ENCODE assay signal across 11 cellular contexts in the genomic region with DNA sequence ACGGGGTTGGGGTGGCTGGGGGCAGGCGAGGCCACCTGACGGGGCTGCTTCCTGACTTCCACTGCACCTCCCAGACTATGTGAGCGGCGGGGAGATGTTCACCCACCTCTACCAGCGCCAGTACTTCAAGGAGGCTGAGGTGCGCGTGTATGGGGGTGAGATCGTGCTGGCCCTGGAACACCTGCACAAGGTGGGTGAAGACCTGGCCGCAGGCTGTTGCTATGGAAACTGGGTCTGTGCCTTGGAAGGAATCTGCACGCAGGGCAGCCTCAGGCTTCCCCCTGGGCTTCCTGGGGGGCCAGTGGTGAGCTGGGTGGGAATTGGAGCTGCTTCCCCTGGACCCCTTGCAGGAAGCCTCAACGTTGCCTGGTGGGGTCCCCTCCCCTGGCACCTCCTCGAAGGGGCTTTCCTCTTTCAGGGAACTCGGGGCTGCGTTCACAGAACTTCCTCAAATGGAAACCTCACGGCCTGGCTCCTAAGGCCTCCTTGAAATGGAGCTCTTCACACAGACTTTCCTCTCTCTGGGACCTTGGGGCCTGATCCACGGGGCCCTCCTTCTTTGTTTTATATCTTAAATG. TPM values are rescaled to one million over a fixed set of nuclear protein-coding genes. Genes with fewer than 3 reads are reported as not detected.
A peak's percentile ranks its signal among the peaks of the same experiment; 100 is the strongest.
DNase-seq lines count a peak whose midpoint lies in the region; ATAC-seq and TF ChIP-seq lines count a peak whose summit lies in the region.
"Had no signal": no experiment of that assay in that cellular context is flagged by ENCODE, and none has a peak within 500 bp of the region (broad histone marks: within the 10 kb centered on the region; RNA-seq: fewer than 3 reads in every experiment).

No MANE protein-coding gene starts in this region.

- peak overlapping the region; percentile 75 for H3K27ac ChIP-seq in HL-60 (replicated peaks)

- no peaks in the 10 kb centered on the region for H3K27me3 ChIP-seq in HL-60 (ENCODE audit: insufficient read depth, poor library complexity, severe bottlenecking)

- H3K4me3 Mint-ChIP-seq in CD14-positive monocyte (peak overlapping the region; percentile 86 to 96), natural killer cell (peak overlapping the region; percentile 93)
- peak overlapping the region; percentile 92 for H3K4me3 Mint-ChIP-seq in activated naive CD8-positive, alpha-beta T cell treated with anti-CD3 and anti-CD28 coated beads, Interleukin-2, amount 10 ng/mL, durations not matched to agents 7 days and 5 days

- intact Hi-C loops in CD14-positive monocyte (cut with micrococcal nuclease) (no loop called here), natural killer cell (cut with micrococcal nuclease) (no loop called here)

- peak; percentile 7 for ATAC-seq in activated naive CD8-positive, alpha-beta T cell treated with anti-CD3 and anti-CD28 coated beads, Interleukin-2, amount 10 ng/mL, durations not matched to agents 7 days and 5 days (ENCODE audit: low read depth)
- ATAC-seq in natural killer cell (no peak), HG03565 (IDR thresholded peaks at IDR 0.05; ENCODE audit: unreplicated experiment) (no peak), HG02623 (IDR thresholded peaks at IDR 0.05; ENCODE audit: unreplicated experiment) (no peak)

- no peaks in the 10 kb centered on the region for H3K27me3 Mint-ChIP-seq in CD14-positive monocyte (ENCODE audit: low read depth in 3 of 3)
- H3K27me3 Mint-ChIP-seq in activated naive CD8-positive, alpha-beta T cell treated with anti-CD3 and anti-CD28 coated beads, Interleukin-2, amount 10 ng/mL, durations not matched to agents 7 days and 5 days: no peaks in the 10 kb centered on the region
- no peaks in the 10 kb centered on the region for H3K27me3 Mint-ChIP-seq in natural killer cell (ENCODE audit: low read depth in 2 of 2)

- H3K36me3 Mint-ChIP-seq in CD14-positive monocyte: peaks cover 51 to 67% of the 10 kb centered on the region in 2 donors
- H3K36me3 Mint-ChIP-seq in activated naive CD8-positive, alpha-beta T cell treated with anti-CD3 and anti-CD28 coated beads, Interleukin-2, amount 10 ng/mL, durations not matched to agents 7 days and 5 days: peaks cover 20% of the 10 kb centered on the region
- no peaks in the 10 kb centered on the region for H3K36me3 Mint-ChIP-seq in natural killer cell

- POLR2A ChIA-PET in activated naive CD8-positive, alpha-beta T cell treated with anti-CD3 and anti-CD28 coated beads, Interleukin-2, amount 10 ng/mL, durations not matched to agents 7 days and 5 days (lab: Charles Lee): interaction anchor here (0.6 to 3.6 kb wide), 5 partner anchors 12 to 173 kb away, joined by 3 to 17 read pairs (median 4); partner anchors contain the start of genes CCDC88B, PRDX5 and TRMT112

- TF ChIP-seq CTCF in CD14-positive monocyte (IDR thresholded peaks at IDR 0.05): peak; percentile 16
- no peak for TF ChIP-seq CTCF in HL-60 (IDR thresholded peaks at IDR 0.05; ENCODE audit: insufficient read depth, low read length)
- TF ChIP-seq CTCF in natural killer cell (IDR thresholded peaks at IDR 0.05): no peak

- H3K27ac Mint-ChIP-seq in CD14-positive monocyte: peak overlapping the region; percentile 72 to 92 (median 82)
- no peak overlapping the region for H3K27ac Mint-ChIP-seq in activated naive CD8-positive, alpha-beta T cell treated with anti-CD3 and anti-CD28 coated beads, Interleukin-2, amount 10 ng/mL, durations not matched to agents 7 days and 5 days
- H3K27ac Mint-ChIP-seq in natural killer cell: peak overlapping the region in 1 of 2 donors; percentile 86

- H3K4me3 ChIP-seq in HL-60 (replicated peaks; ENCODE audit: insufficient read depth, low read length): peak overlapping the region; percentile 86

- H3K9me3 Mint-ChIP-seq in CD14-positive monocyte (no peaks in the 10 kb centered on the region), natural killer cell (no peaks in the 10 kb centered on the region)
- no peaks in the 10 kb centered on the region for H3K9me3 Mint-ChIP-seq in activated naive CD8-positive, alpha-beta T cell treated with anti-CD3 and anti-CD28 coated beads, Interleukin-2, amount 10 ng/mL, durations not matched to agents 7 days and 5 days
- H3K9me3 Mint-ChIP-seq: activated naive CD4-positive, alpha-beta T cell treated with anti-CD3 and anti-CD28 coated beads, Interleukin-2, amount 50 U/mL, for 72 hours had no signal

- H3K4me1 Mint-ChIP-seq in CD14-positive monocyte (peaks cover 43% of the 10 kb centered on the region), natural killer cell (peaks cover 9 to 30% of the 10 kb centered on the region in 2 donors)
- H3K4me1 Mint-ChIP-seq in activated naive CD8-positive, alpha-beta T cell treated with anti-CD3 and anti-CD28 coated beads, Interleukin-2, amount 10 ng/mL, durations not matched to agents 7 days and 5 days: peaks cover 27% of the 10 kb centered on the region

- no peak for DNase-seq in CD14-positive monocyte (ENCODE audit: low spot score)
- peak in 1 of 2 experiments; percentile 67 for DNase-seq in HL-60 (ENCODE audit: low read depth in 1 of 2, low spot score in 1 of 2)
- DNase-seq in activated naive CD8-positive, alpha-beta T cell treated with anti-CD3 and anti-CD28 coated beads, Interleukin-2, amount 10 ng/mL, durations not matched to agents 7 days and 5 days: no peak
- DNase-seq in natural killer cell: no peak
- DNase-seq in medulla oblongata (ENCODE audit: extremely low spot score): no peak
- DNase-seq in hepatic stellate cell (ENCODE audit: low spot score): no peak
- DNase-seq: NK-92 treated with Interleukin-12 subunit alpha and Interleukin-12 subunit beta, amount 100 ng/mL, for 24 hours; stimulated activated CD4-positive, alpha-beta T cell treated with anti-CD3 and anti-CD28 coated beads, Interleukin-4, amount 100 ng/mL, for 4 hours had no signal

RNA-seq across cellular contexts. Expression of gene RPS6KA4, which starts 1.5 kb away (rescaled TPM):
- 10 to 100 TPM; 16.2 to 24.5 TPM for polyA plus RNA-seq in CD14-positive monocyte
- 10 to 100 TPM; 32.4 to 33.9 TPM for total RNA-seq in activated naive CD8-positive, alpha-beta T cell treated with anti-CD3 and anti-CD28 coated beads, Interleukin-2, amount 10 ng/mL, durations not matched to agents 7 days and 5 days
- total RNA-seq in natural killer cell: 10 to 100 TPM; 27.6 to 36.0 (median 34.4) TPM

RNA-seq across cellular contexts. Expression of gene CCDC88B, which starts 20.5 kb away (rescaled TPM):
- polyA plus RNA-seq in CD14-positive monocyte: 10 to 100 TPM in 1 of 2 donors, 1 to 10 TPM in 1; 8.2 to 18.9 TPM
- total RNA-seq in activated naive CD8-positive, alpha-beta T cell treated with anti-CD3 and anti-CD28 coated beads, Interleukin-2, amount 10 ng/mL, durations not matched to agents 7 days and 5 days: 100 to 1,000 TPM; 132 to 142 TPM
- total RNA-seq in natural killer cell: 100 to 1,000 TPM; 262 to 276 (median 272) TPM

RNA-seq across cellular contexts. Expression of gene PRDX5, which starts 42.6 kb away (rescaled TPM):
- polyA plus RNA-seq in CD14-positive monocyte: 100 to 1,000 TPM; 286 to 318 TPM
- total RNA-seq in activated naive CD8-positive, alpha-beta T cell treated with anti-CD3 and anti-CD28 coated beads, Interleukin-2, amount 10 ng/mL, durations not matched to agents 7 days and 5 days: 10 to 100 TPM; 85.1 to 91.2 TPM
- total RNA-seq in natural killer cell: 100 to 1,000 TPM in 1 of 3 donors, 10 to 100 TPM in 2; 85.9 to 104 (median 88.8) TPM

RNA-seq across cellular contexts. Expression of gene TRMT112, which starts 43.1 kb away (rescaled TPM):
- polyA plus RNA-seq in CD14-positive monocyte: 100 to 1,000 TPM; 254 to 298 TPM
- 100 to 1,000 TPM; 140 to 151 TPM for total RNA-seq in activated naive CD8-positive, alpha-beta T cell treated with anti-CD3 and anti-CD28 coated beads, Interleukin-2, amount 10 ng/mL, durations not matched to agents 7 days and 5 days
- total RNA-seq in natural killer cell: 100 to 1,000 TPM in 2 of 3 donors, 10 to 100 TPM in 1; 98.4 to 106 (median 105) TPM

RNA-seq across cellular contexts. Expression of gene ESRRA, which starts 55.2 kb away (rescaled TPM):
- 10 to 100 TPM; 15.3 to 18.3 TPM for polyA plus RNA-seq in CD14-positive monocyte
- 10 to 100 TPM; 33.9 to 35.1 TPM for total RNA-seq in activated naive CD8-positive, alpha-beta T cell treated with anti-CD3 and anti-CD28 coated beads, Interleukin-2, amount 10 ng/mL, durations not matched to agents 7 days and 5 days
- 10 to 100 TPM; 47.1 to 51.3 (median 50.0) TPM for total RNA-seq in natural killer cell
